Comparison of ENCODE assay signal across 18 cellular contexts in the genomic region with DNA sequence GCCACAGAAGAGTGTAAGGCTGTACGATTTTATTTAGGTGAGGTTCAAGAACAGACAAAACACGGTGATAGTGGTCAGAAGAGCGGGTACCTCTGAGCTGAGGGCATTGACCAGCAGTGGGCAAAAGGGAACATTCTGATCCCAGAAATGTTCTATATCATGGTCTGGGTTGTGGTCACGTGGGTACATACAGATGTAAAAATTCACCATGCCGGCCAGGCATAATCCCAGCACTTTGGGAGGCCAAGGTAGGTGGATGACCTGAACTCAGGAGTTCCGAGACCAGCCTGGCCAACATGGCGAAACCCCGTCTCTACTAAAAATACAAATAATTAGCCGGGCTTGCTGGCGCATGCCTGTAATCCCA. TPM values are rescaled to one million over a fixed set of nuclear protein-coding genes. Genes with fewer than 3 reads are reported as not detected.
DNase-seq lines count a peak whose midpoint lies in the region; ATAC-seq, FAIRE-seq and TF ChIP-seq lines count a peak whose summit lies in the region.
"Had no signal": no experiment of that assay in that cellular context is flagged by ENCODE, and none has a peak within 500 bp of the region (broad histone marks: within the 10 kb centered on the region; RNA-seq: fewer than 3 reads in every experiment).

No MANE protein-coding gene starts in this region.

- H3K36me3 ChIP-seq in astrocyte (ENCODE audit: insufficient read depth, low read length) (peaks cover 6% of the 10 kb centered on the region), keratinocyte (ENCODE audit: control insufficient read depth in 2 of 2, extremely low read depth in 1 of 2, insufficient read depth in 2 of 2, low read length in 2 of 2) (peaks cover 6 to 23% of the 10 kb centered on the region in 2 experiments), tibial nerve (peaks cover 0 to 44% (median 6%) of the 10 kb centered on the region in 3 donors)

- H3K79me2 ChIP-seq in astrocyte (ENCODE audit: insufficient read depth, low read length) (no peaks in the 10 kb centered on the region), keratinocyte (ENCODE audit: control insufficient read depth, insufficient read depth, low read length) (no peaks in the 10 kb centered on the region)

- H3K9me3 ChIP-seq in astrocyte (ENCODE audit: insufficient read depth, low read depth, low read length) (no peaks in the 10 kb centered on the region), keratinocyte (ENCODE audit: control insufficient read depth, low read depth, low read length) (no peaks in the 10 kb centered on the region), tibial nerve (no peaks in the 10 kb centered on the region)
- H3K9me3 ChIP-seq: upper lobe of left lung had no signal

- H3K4me1 Mint-ChIP-seq in HFFc6 (ENCODE audit: low read depth): peaks cover 70% of the 10 kb centered on the region
- no peaks in the 10 kb centered on the region for H3K4me1 Mint-ChIP-seq in astrocyte (ENCODE audit: low read depth, unreplicated experiment)
- peaks cover 14% of the 10 kb centered on the region for H3K4me1 Mint-ChIP-seq in osteocyte (ENCODE audit: unreplicated experiment)
- H3K4me1 Mint-ChIP-seq: activated naive CD8-positive, alpha-beta T cell treated with anti-CD3 and anti-CD28 coated beads, Interleukin-2, amount 10 ng/mL, durations not matched to agents 7 days and 5 days had no signal

- no peak for FAIRE-seq in astrocyte (lab: Jason Lieb, UNC)
- FAIRE-seq in keratinocyte (lab: Jason Lieb, UNC): peak; percentile 17
- FAIRE-seq: endometrium had no signal

- H3K36me3 Mint-ChIP-seq in HFFc6 (ENCODE audit: low read depth) (peaks cover 36% of the 10 kb centered on the region), astrocyte (ENCODE audit: low read depth, unreplicated experiment) (peaks cover 12% of the 10 kb centered on the region), osteocyte (ENCODE audit: unreplicated experiment) (peaks cover 6% of the 10 kb centered on the region)
- H3K36me3 Mint-ChIP-seq: activated naive CD8-positive, alpha-beta T cell treated with anti-CD3 and anti-CD28 coated beads, Interleukin-2, amount 10 ng/mL, durations not matched to agents 7 days and 5 days had no signal

- DNase-seq in HFFc6 (no peak), astrocyte (ENCODE audit: low read depth) (no peak), keratinocyte (ENCODE audit: low read depth, low spot score) (no peak), tibial nerve (ENCODE audit: low spot score in 2 of 2) (no peak), osteocyte (ENCODE audit: extremely low spot score, unreplicated experiment) (no peak)
- DNase-seq in activated naive CD4-positive, alpha-beta T cell treated with Interleukin-2 at 50 U/mL for 16 hours: no peak
- DNase-seq: activated CD4-positive, alpha-beta T cell treated with anti-CD3 and anti-CD28 coated beads for 48 hours; activated naive CD8-positive, alpha-beta T cell treated with anti-CD3 and anti-CD28 coated beads, Interleukin-2, amount 10 ng/mL, durations not matched to agents 7 days and 5 days; activated T-cell treated with anti-CD3 and anti-CD28 coated beads, Interleukin-2, amount 50 U/mL, for 4 hours; cerebellar nuclear complex; NCI-H187 treated with DMSO at 0.1 percent for 48 hours; NCI-H774; stimulated activated CD4-positive, alpha-beta T cell treated with anti-CD3 and anti-CD28 coated beads, Interleukin-2, amount 100 ng/mL, for 24 hours had no signal

- H3K4me2 ChIP-seq in astrocyte (ENCODE audit: low read length) (peak overlapping the region; percentile 64), keratinocyte (ENCODE audit: control insufficient read depth, extremely low read depth, insufficient read depth, low read depth, low read length) (peak overlapping the region; percentile 73)

- TF ChIP-seq CTCF in HFFc6 (IDR thresholded peaks at IDR 0.05) (no peak), astrocyte (IDR thresholded peaks at IDR 0.05; ENCODE audit: insufficient read depth, low read depth, low read length) (no peak), keratinocyte (optimal IDR thresholded peaks at IDR 0.05 in 1 of 3, IDR thresholded peaks at IDR 0.05 in 1 of 3, conservative IDR thresholded peaks at IDR 0.05 in 1 of 3; ENCODE audit: extremely low read depth in 1 of 3, insufficient read depth in 2 of 3, low read length in 3 of 3) (no peak), tibial nerve (IDR thresholded peaks at IDR 0.05) (no peak), osteocyte (IDR thresholded peaks at IDR 0.05) (no peak)

- H4K20me1 ChIP-seq in astrocyte (ENCODE audit: insufficient read depth, low read length): no peaks in the 10 kb centered on the region
- H4K20me1 ChIP-seq in keratinocyte (ENCODE audit: control insufficient read depth, extremely low read depth, insufficient read depth, low read length): no peaks in the 10 kb centered on the region

- no peak overlapping the region for H2AFZ ChIP-seq in astrocyte (ENCODE audit: low read depth, low read length)
- H2AFZ ChIP-seq in keratinocyte (ENCODE audit: control insufficient read depth, low read length): no peak overlapping the region

- H3K4me3 ChIP-seq in astrocyte (ENCODE audit: insufficient read depth, low read depth, low read length): peak overlapping the region; percentile 21
- peak overlapping the region in 1 of 3 experiments; percentile 28 for H3K4me3 ChIP-seq in keratinocyte (ENCODE audit: control insufficient read depth in 2 of 3, extremely low read depth in 1 of 3, insufficient read depth in 2 of 3, low read depth in 1 of 3, low read length in 3 of 3)
- no peak overlapping the region for H3K4me3 ChIP-seq in tibial nerve
- H3K4me3 ChIP-seq: upper lobe of left lung had no signal

- H3K27ac Mint-ChIP-seq in HFFc6: peak overlapping the region; percentile 92
- H3K27ac Mint-ChIP-seq in astrocyte (ENCODE audit: unreplicated experiment): no peak overlapping the region
- H3K27ac Mint-ChIP-seq in osteocyte (ENCODE audit: unreplicated experiment): no peak overlapping the region
- H3K27ac Mint-ChIP-seq: activated naive CD8-positive, alpha-beta T cell treated with anti-CD3 and anti-CD28 coated beads, Interleukin-2, amount 10 ng/mL, durations not matched to agents 7 days and 5 days had no signal

- ATAC-seq in HG03571 (IDR thresholded peaks at IDR 0.05; ENCODE audit: unreplicated experiment): no peak
- ATAC-seq: activated T-cell treated with anti-CD3 and anti-CD28 coated beads, Interleukin-2, amount 50 U/mL, for 4 hours had no signal

- peaks cover 19% of the 10 kb centered on the region for H3K4me1 ChIP-seq in astrocyte (ENCODE audit: insufficient read depth, low read length)
- peaks cover 28% of the 10 kb centered on the region for H3K4me1 ChIP-seq in keratinocyte (ENCODE audit: control insufficient read depth, extremely low read depth, insufficient read depth, low read length)
- H3K4me1 ChIP-seq in tibial nerve: peaks cover 0 to 14% (median 3%) of the 10 kb centered on the region in 4 donors

- no peaks in the 10 kb centered on the region for H3K27me3 ChIP-seq in astrocyte (ENCODE audit: insufficient read depth, low read length)
- H3K27me3 ChIP-seq in keratinocyte (ENCODE audit: control insufficient read depth, extremely low read depth, insufficient read depth, low read length): no peaks in the 10 kb centered on the region
- no peaks in the 10 kb centered on the region for H3K27me3 ChIP-seq in tibial nerve
- H3K27me3 ChIP-seq: upper lobe of left lung had no signal

- H3K27ac ChIP-seq in astrocyte (ENCODE audit: low read depth, low read length): peak overlapping the region; percentile 91
- H3K27ac ChIP-seq in keratinocyte (ENCODE audit: control insufficient read depth, insufficient read depth, low read length): peak overlapping the region; percentile 97
- peak overlapping the region in 3 of 4 donors; percentile 19 to 55 (median 53) for H3K27ac ChIP-seq in tibial nerve

- dilution Hi-C loops in keratinocyte (cut with MboI; ENCODE audit: extremely low pct_ligation_motif_present, low sequenced_read_pairs): no loop called here

- TF ChIP-seq POLR2A in tibial nerve (IDR thresholded peaks at IDR 0.05): no peak

- no peaks in the 10 kb centered on the region for H3K9me1 ChIP-seq in keratinocyte (ENCODE audit: control insufficient read depth, extremely low read depth, insufficient read depth, low read length)

- WGBS in tibial nerve, 2 donors: 67 to 71% methylated on average over 10 of the region's 10 CpGs

- H3K9ac ChIP-seq in astrocyte (ENCODE audit: low read length): peak overlapping the region; percentile 76
- H3K9ac ChIP-seq in keratinocyte (ENCODE audit: control insufficient read depth, extremely low read depth, insufficient read depth, low read length): peak overlapping the region; percentile 80

- H3K27me3 Mint-ChIP-seq in HFFc6 (ENCODE audit: insufficient read depth) (peaks cover 9% of the 10 kb centered on the region), astrocyte (ENCODE audit: low read depth, unreplicated experiment) (no peaks in the 10 kb centered on the region), osteocyte (ENCODE audit: unreplicated experiment) (no peaks in the 10 kb centered on the region)
- H3K27me3 Mint-ChIP-seq: activated naive CD8-positive, alpha-beta T cell treated with anti-CD3 and anti-CD28 coated beads, Interleukin-2, amount 10 ng/mL, durations not matched to agents 7 days and 5 days had no signal

- no peak for TF ChIP-seq EP300 in tibial nerve (IDR thresholded peaks at IDR 0.05)

- H3K9me3 Mint-ChIP-seq in HFFc6 (no peaks in the 10 kb centered on the region; the same call in 1 of the 2 replicates), astrocyte (ENCODE audit: unreplicated experiment) (no peaks in the 10 kb centered on the region), osteocyte (ENCODE audit: unreplicated experiment) (no peaks in the 10 kb centered on the region)
- H3K9me3 Mint-ChIP-seq: activated naive CD8-positive, alpha-beta T cell treated with anti-CD3 and anti-CD28 coated beads, Interleukin-2, amount 10 ng/mL, durations not matched to agents 7 days and 5 days; activated T-cell treated with anti-CD3 and anti-CD28 coated beads, Interleukin-2, amount 50 U/mL, for 4 hours had no signal

- peak overlapping the region; percentile 58 for H3K4me3 Mint-ChIP-seq in HFFc6
- no peak overlapping the region for H3K4me3 Mint-ChIP-seq in astrocyte (ENCODE audit: unreplicated experiment)
- H3K4me3 Mint-ChIP-seq in osteocyte (ENCODE audit: unreplicated experiment): no peak overlapping the region
- H3K4me3 Mint-ChIP-seq: activated naive CD8-positive, alpha-beta T cell treated with anti-CD3 and anti-CD28 coated beads, Interleukin-2, amount 10 ng/mL, durations not matched to agents 7 days and 5 days; activated T-cell treated with anti-CD3 and anti-CD28 coated beads, Interleukin-2, amount 50 U/mL, for 4 hours had no signal

RNA-seq across cellular contexts. Expression of a gene that starts 31.1 kb away (rescaled TPM):
- 10 to 100 TPM; 27.6 to 42.3 (median 29.2) TPM for total RNA-seq in HFFc6 (2021; fragmentation: NEBNext Ultra II Directional; extraction: Animal tissue kit (Norgen Biotek cat#: 25700))
- total RNA-seq in astrocyte (12.8 and 14.3 TPM in 2 replicates), tibial nerve (10 to 100 TPM; 10.3 to 39.8 (median 21.5) TPM), osteocyte (33.4 and 38.0 TPM in 2 replicates)
- 8.2 to 8.5 TPM (median 8.4 TPM) in 3 replicates for polyA plus RNA-seq in keratinocyte
- polyA plus RNA-seq in keratinocyte (2011; ENCODE audit: low read depth): 9.2 TPM
- 6.1 and 12.1 TPM in 2 replicates for polyA plus RNA-seq in keratinocyte (2011; cell fraction: cytosol; rRNA removed)
- polyA plus RNA-seq in keratinocyte (2011; cell fraction: nucleus; rRNA removed): 6.6 and 8.2 TPM in 2 replicates
- polyA plus RNA-seq in keratinocyte (2012; ENCODE audit: low replicate concordance): 8.4 and 13.9 TPM in 2 replicates
- polyA minus RNA-seq in keratinocyte: 6.7 to 11.5 TPM (median 9.6 TPM) in 3 replicates
- polyA minus RNA-seq in keratinocyte (2011; cell fraction: cytosol; rRNA and poly(A)+ RNA removed): 28.4 TPM
- polyA minus RNA-seq in keratinocyte (2011; cell fraction: nucleus; rRNA and poly(A)+ RNA removed): 3.2 and 4.5 TPM in 2 replicates

RNA-seq across cellular contexts. Expression of a gene that starts 46.6 kb away (rescaled TPM):
- total RNA-seq in HFFc6 (2021; fragmentation: NEBNext Ultra II Directional; extraction: Animal tissue kit (Norgen Biotek cat#: 25700)): not detected
- total RNA-seq in astrocyte (not detected in 2 replicates), tibial nerve (not detected), osteocyte (0.48 and 0.63 TPM in 2 replicates)
- not detected in 3 replicates for polyA plus RNA-seq in keratinocyte
- polyA plus RNA-seq in keratinocyte (2011; ENCODE audit: low read depth): not detected
- polyA plus RNA-seq in keratinocyte (2011; cell fraction: cytosol; rRNA removed): not detected in 2 replicates
- polyA plus RNA-seq in keratinocyte (2011; cell fraction: nucleus; rRNA removed): not detected in 2 replicates
- polyA plus RNA-seq in keratinocyte (2012; ENCODE audit: low replicate concordance): not detected in 2 replicates
- not detected in 3 replicates for polyA minus RNA-seq in keratinocyte
- polyA minus RNA-seq in keratinocyte (2011; cell fraction: cytosol; rRNA and poly(A)+ RNA removed): not detected
- polyA minus RNA-seq in keratinocyte (2011; cell fraction: nucleus; rRNA and poly(A)+ RNA removed): not detected in 2 replicates
- total RNA-seq: activated naive CD8-positive, alpha-beta T cell treated with anti-CD3 and anti-CD28 coated beads, Interleukin-2, amount 10 ng/mL, durations not matched to agents 7 days and 5 days; activated T-cell treated with anti-CD3 and anti-CD28 coated beads, Interleukin-2, amount 50 U/mL, for 4 hours; pulmonary artery endothelial cell; T-helper 2 cell treated with Interferon-gamma antibody and Interleukin-4, amounts not matched to agents 100 ng/mL and 5 ng/mL, for 36 hours; upper lobe of left lung had no signal
